8 cellular contexts compared by ENCODE assay signal in genomic region chr4:120921456-120922389, GRCh38.
DNase-seq lines count a peak whose midpoint lies in the region; ATAC-seq lines count a peak whose summit lies in the region.

No MANE protein-coding gene starts in this region.

- no peaks in the 10 kb centered on the region for H3K36me3 ChIP-seq in duodenal mucosa (ENCODE audit: control insufficient read depth in 1 of 2, insufficient read depth in 2 of 2, low read length in 2 of 2)

- ATAC-seq in HG03521 (IDR thresholded peaks at IDR 0.05; ENCODE audit: unreplicated experiment) (no peak), GM21360 (IDR thresholded peaks at IDR 0.05; ENCODE audit: unreplicated experiment) (no peak)

- H3K9ac ChIP-seq in duodenal mucosa (ENCODE audit: low read depth in 1 of 2, low read length in 2 of 2), result peak overlapping the region; percentile 23 to 27

- DNase-seq in C1 segment of cervical spinal cord (lab: John Stamatoyannopoulos, UW), result peak in 8 of 14 donors; percentile 15 to 67 (median 48)
- peak in 69 of 76 experiments; percentile 5 to 64 (median 38) for DNase-seq in HUDEP-2 (lab: John Stamatoyannopoulos, UW; ENCODE audit: unreplicated experiment in 76 of 76)
- peak; percentile 48 to 53 for DNase-seq in activated CD4-positive, alpha-beta T cell treated with anti-CD3 and anti-CD28 coated beads for 4 hours
- peak; percentile 85 for DNase-seq in left kidney (ENCODE audit: low read depth, low spot score)
- DNase-seq in stimulated activated CD4-positive, alpha-beta T cell treated with anti-CD3 and anti-CD28 coated beads, Interleukin-12 subunit alpha, Interleukin-12 subunit beta, amount 100 ng/mL, for 24 hours (ENCODE audit: low read depth in 2 of 2), result peak; percentile 14 to 43

- peak overlapping the region; percentile 72 to 74 for H3K4me3 ChIP-seq in duodenal mucosa (ENCODE audit: low read depth in 1 of 2, low read length in 2 of 2)

- H3K27me3 ChIP-seq in duodenal mucosa (ENCODE audit: control insufficient read depth in 1 of 2, insufficient read depth in 2 of 2, low read length in 2 of 2), result no peaks in the 10 kb centered on the region

- H3K9me3 ChIP-seq in duodenal mucosa (ENCODE audit: control insufficient read depth in 1 of 2, low read length in 2 of 2), result no peaks in the 10 kb centered on the region

- peak overlapping the region; percentile 61 for H3K27ac ChIP-seq in duodenal mucosa (ENCODE audit: low read depth, low read length)

- peaks cover 0 to 8% of the 10 kb centered on the region in 2 donors for H3K4me1 ChIP-seq in duodenal mucosa (ENCODE audit: control insufficient read depth in 1 of 2, insufficient read depth in 2 of 2, low read length in 2 of 2)

Comparison
In these comparisons a context has a peak if more than half of its experiments do, and no peak if none do; other contexts are left out.
1. DNase-seq: peak in every context shown above with its lines; median percentile 85 in left kidney; 50 in activated CD4-positive, alpha-beta T cell treated with anti-CD3 and anti-CD28 coated beads for 4 hours; 48 in C1 segment of cervical spinal cord; 38 in HUDEP-2; 28 in stimulated activated CD4-positive, alpha-beta T cell treated with anti-CD3 and anti-CD28 coated beads, Interleukin-12 subunit alpha, Interleukin-12 subunit beta, amount 100 ng/mL, for 24 hours.